Comparison of ENCODE assay signal across 20 cellular contexts in the genomic region with DNA sequence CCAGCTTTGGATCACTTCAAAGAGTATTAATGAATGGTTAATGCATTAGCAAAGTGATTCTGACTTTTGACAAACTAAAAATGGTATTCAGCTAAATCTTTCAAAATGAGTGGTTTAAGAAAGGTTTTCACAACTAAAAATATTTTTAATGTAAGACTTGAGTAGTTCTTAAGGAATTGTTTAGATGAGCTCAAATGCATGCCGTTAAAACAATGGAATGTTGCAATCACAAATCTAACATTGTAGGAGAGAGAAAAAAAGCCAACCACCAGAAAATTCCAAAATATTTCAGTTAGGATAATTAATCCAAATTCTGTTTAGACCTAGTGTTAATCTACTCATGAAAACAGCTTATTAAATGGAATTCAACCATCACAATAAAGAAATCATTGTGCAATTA.
A peak's percentile ranks its signal among the peaks of the same experiment; 100 is the strongest.
DNase-seq lines count a peak whose midpoint lies in the region; ATAC-seq, FAIRE-seq and TF ChIP-seq lines count a peak whose summit lies in the region.
"Had no signal": no experiment of that assay in that cellular context is flagged by ENCODE, and none has a peak within 500 bp of the region (broad histone marks: within the 10 kb centered on the region; RNA-seq: fewer than 3 reads in every experiment).

No MANE protein-coding gene starts in this region.

- POLR2A ChIA-PET in IMR-90 (lab: Charles Lee; ENCODE audit: unreplicated experiment) = no interaction called here

- CTCF ChIA-PET in IMR-90 (lab: Yijun Ruan, JAX) = no interaction called here

- H3K27ac ChIP-seq in IMR-90 (ENCODE audit: insufficient read depth, low read length) = no peak overlapping the region
- no peak overlapping the region for H3K27ac ChIP-seq in WERI-Rb-1
- H3K27ac ChIP-seq: 22Rv1, A549, BLaER1 had no signal

- no peak overlapping the region for H3K4me3 ChIP-seq in IMR-90 (ENCODE audit: insufficient read depth, low read depth, low read length)
- no peak overlapping the region for H3K4me3 ChIP-seq in fibroblast of pulmonary artery (replicated peaks; ENCODE audit: low read depth, low read length)
- no peak overlapping the region for H3K4me3 ChIP-seq in retinal pigment epithelial cell (ENCODE audit: low read length)
- H3K4me3 ChIP-seq in WERI-Rb-1 (ENCODE audit: low read depth, low read length) = no peak overlapping the region
- H3K4me3 ChIP-seq: A549, BLaER1, GM23338 had no signal

- H4K20me1 ChIP-seq in IMR-90 (ENCODE audit: insufficient read depth, low read length) = no peaks in the 10 kb centered on the region
- H4K20me1 ChIP-seq: BLaER1 had no signal

- H3K9me1 ChIP-seq in IMR-90 (ENCODE audit: insufficient read depth, low read length) = no peaks in the 10 kb centered on the region

- H3K56ac ChIP-seq in IMR-90 (ENCODE audit: extremely low read depth, insufficient read depth, low read length) = no peak overlapping the region

- H2BK15ac ChIP-seq in IMR-90 (ENCODE audit: low read depth, low read length) = no peak overlapping the region

- intact Hi-C loops in IMR-90 (cut with micrococcal nuclease) = no loop called here

- no peak overlapping the region for H3K4me2 ChIP-seq in IMR-90 (ENCODE audit: low read depth, low read length)
- H3K4me2 ChIP-seq: A549, BLaER1, GM23338 had no signal

- H4K91ac ChIP-seq in IMR-90 (ENCODE audit: insufficient read depth, low read depth, low read length) = no peak overlapping the region

- H2AK5ac ChIP-seq in IMR-90 (ENCODE audit: low read depth, low read length) = no peak overlapping the region

- H2BK120ac ChIP-seq in IMR-90 (ENCODE audit: low read depth, low read length) = no peak overlapping the region

- FAIRE-seq in endometrium (lab: Jason Lieb, UNC) = peak; percentile 83
- FAIRE-seq: A549, GM12892, GM18507, H54 had no signal

- no peak overlapping the region for H3K14ac ChIP-seq in IMR-90 (replicated peaks; ENCODE audit: low read depth, low read length)

- no peak overlapping the region for H3K23ac ChIP-seq in IMR-90 (ENCODE audit: low read depth, low read length)

- H3K9ac ChIP-seq in IMR-90 (ENCODE audit: low read depth, low read length) = no peak overlapping the region
- H3K9ac ChIP-seq: BLaER1 had no signal

- no peak overlapping the region for H3K18ac ChIP-seq in IMR-90 (ENCODE audit: low read depth, low read length)

- H2BK5ac ChIP-seq in IMR-90 (ENCODE audit: low read depth, low read length, poor library complexity, severe bottlenecking) = no peak overlapping the region

- no peak overlapping the region for H3K4ac ChIP-seq in IMR-90 (ENCODE audit: low read depth, low read length)

- no peak overlapping the region for H2AFZ ChIP-seq in IMR-90 (replicated peaks; ENCODE audit: low read length, poor library complexity)
- H2AFZ ChIP-seq: GM23338 had no signal

- H3K27me3 ChIP-seq in IMR-90 (ENCODE audit: control insufficient read depth, insufficient read depth, low read length) (no peaks in the 10 kb centered on the region), WERI-Rb-1 (ENCODE audit: insufficient read depth, low read depth, severe bottlenecking) (no peaks in the 10 kb centered on the region)
- H3K27me3 ChIP-seq: BLaER1 had no signal

- WGBS in IMR-90 (ENCODE audit: extremely low coverage in 2 of 2, insufficient read length in 1 of 2), 2 experiments = no CpG with 5 or more reads among the region's 1 CpG

- no peak overlapping the region for H4K5ac ChIP-seq in IMR-90 (ENCODE audit: low read depth, low read length)

- no peaks in the 10 kb centered on the region for H3K79me1 ChIP-seq in IMR-90 (ENCODE audit: low read depth in 1 of 2, low read length in 2 of 2)

- H2BK20ac ChIP-seq in IMR-90 (ENCODE audit: low read depth, low read length) = no peak overlapping the region

- TF ChIP-seq POLR2A in IMR-90 (IDR thresholded peaks at IDR 0.05; ENCODE audit: low read depth, low read length) = no peak

- H3K36me3 ChIP-seq in IMR-90 (ENCODE audit: control insufficient read depth, insufficient read depth, low read length) (no peaks in the 10 kb centered on the region), WERI-Rb-1 (no peaks in the 10 kb centered on the region)
- H3K36me3 ChIP-seq: BLaER1 had no signal

- no TSS peak for BruUV-seq in IMR-90 (replicated peaks; lab: Mats Ljungman, UMichigan)

- in situ Hi-C loops in IMR-90 (cut with MboI; ENCODE audit: low sequenced_read_pairs) = no loop called here

- H4K8ac ChIP-seq in IMR-90 (ENCODE audit: low read depth in 2 of 2, low read length in 2 of 2) = no peak overlapping the region

- TF ChIP-seq RAD21 in IMR-90 (IDR thresholded peaks at IDR 0.05; ENCODE audit: low read length) = no peak

- TF ChIP-seq CTCF in IMR-90 (conservative IDR thresholded peaks at IDR 0.05; ENCODE audit: low read depth, low read length) = no peak
- no peak for TF ChIP-seq CTCF in fibroblast of pulmonary artery (IDR thresholded peaks at IDR 0.05; ENCODE audit: low read length, missing control alignments)
- TF ChIP-seq CTCF in retinal pigment epithelial cell (conservative IDR thresholded peaks at IDR 0.05; ENCODE audit: low read depth, low read length) = no peak
- TF ChIP-seq CTCF in WERI-Rb-1 (IDR thresholded peaks at IDR 0.05; ENCODE audit: low read depth, low read length) = no peak
- TF ChIP-seq CTCF in GM20000 (IDR thresholded peaks at IDR 0.05; ENCODE audit: extremely low read depth, missing control alignments) = no peak

- H3K9me3 ChIP-seq in IMR-90 (ENCODE audit: control insufficient read depth, insufficient read depth, low read length) (no peaks in the 10 kb centered on the region), WERI-Rb-1 (ENCODE audit: severe bottlenecking) (no peaks in the 10 kb centered on the region)
- H3K9me3 ChIP-seq: A549 had no signal

- H3K4me1 ChIP-seq in IMR-90 (ENCODE audit: control insufficient read depth, insufficient read depth, low read length) = no peaks in the 10 kb centered on the region
- H3K4me1 ChIP-seq: A549, BLaER1 had no signal

- no peak overlapping the region for H2AK9ac ChIP-seq in IMR-90 (replicated peaks; ENCODE audit: low read depth, low read length, poor library complexity)

- no peak for ATAC-seq in IMR-90 (ENCODE audit: low read depth)
- ATAC-seq: A549, GM23338 had no signal

- DNase-seq in IMR-90 = peak; percentile 3
- peak; percentile 72 for DNase-seq in fibroblast of pulmonary artery (ENCODE audit: low read depth)
- DNase-seq in retinal pigment epithelial cell (ENCODE audit: low read depth) = peak; percentile 46
- DNase-seq in WERI-Rb-1 = no peak
- DNase-seq in NCI-H1092 (lab: John Stamatoyannopoulos, UW) = no peak
- DNase-seq in GM20000 (ENCODE audit: low spot score) = no peak
- DNase-seq: AML-193; CD4-positive, alpha-beta memory T cell; DMS153; DMS79; GDM1; HCEC 1CT had no signal

- dilution Hi-C loops in IMR-90 (cut with HindIII; ENCODE audit: low sequenced_read_pairs, unreplicated experiment) = no loop called here

TF ChIP-seq in IMR-90, 13 proteins besides CTCF, POLR2A, EP300 and RAD21:
- TF ChIP-seq MAZ (IDR thresholded peaks at IDR 0.05; ENCODE audit: borderline replicate concordance, low read depth, low read length) = no peak
- TF ChIP-seq, protein P1, sequence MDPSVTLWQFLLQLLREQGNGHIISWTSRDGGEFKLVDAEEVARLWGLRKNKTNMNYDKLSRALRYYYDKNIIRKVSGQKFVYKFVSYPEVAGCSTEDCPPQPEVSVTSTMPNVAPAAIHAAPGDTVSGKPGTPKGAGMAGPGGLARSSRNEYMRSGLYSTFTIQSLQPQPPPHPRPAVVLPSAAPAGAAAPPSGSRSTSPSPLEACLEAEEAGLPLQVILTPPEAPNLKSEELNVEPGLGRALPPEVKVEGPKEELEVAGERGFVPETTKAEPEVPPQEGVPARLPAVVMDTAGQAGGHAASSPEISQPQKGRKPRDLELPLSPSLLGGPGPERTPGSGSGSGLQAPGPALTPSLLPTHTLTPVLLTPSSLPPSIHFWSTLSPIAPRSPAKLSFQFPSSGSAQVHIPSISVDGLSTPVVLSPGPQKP (IDR thresholded peaks at IDR 0.05; ENCODE audit: borderline replicate concordance, low read depth, low read length) = no peak
- no peak for TF ChIP-seq CHD1 (IDR thresholded peaks at IDR 0.05; ENCODE audit: low read depth, low read length)
- no peak for TF ChIP-seq NFE2L2 (IDR thresholded peaks at IDR 0.05; ENCODE audit: low read depth, low read length)
- no peak for TF ChIP-seq BHLHE40 (IDR thresholded peaks at IDR 0.05; ENCODE audit: low read depth, low read length)
- TF ChIP-seq, protein P2, sequence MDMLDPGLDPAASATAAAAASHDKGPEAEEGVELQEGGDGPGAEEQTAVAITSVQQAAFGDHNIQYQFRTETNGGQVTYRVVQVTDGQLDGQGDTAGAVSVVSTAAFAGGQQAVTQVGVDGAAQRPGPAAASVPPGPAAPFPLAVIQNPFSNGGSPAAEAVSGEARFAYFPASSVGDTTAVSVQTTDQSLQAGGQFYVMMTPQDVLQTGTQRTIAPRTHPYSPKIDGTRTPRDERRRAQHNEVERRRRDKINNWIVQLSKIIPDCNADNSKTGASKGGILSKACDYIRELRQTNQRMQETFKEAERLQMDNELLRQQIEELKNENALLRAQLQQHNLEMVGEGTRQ (IDR thresholded peaks at IDR 0.05; ENCODE audit: low read depth, low read length) = no peak

Comparison
In these comparisons a context has a peak if more than half of its experiments do, and no peak if none do; other contexts are left out.
1. DNase-seq: peak in IMR-90 (single experiment), fibroblast of pulmonary artery (single experiment) and retinal pigment epithelial cell (single experiment); none in WERI-Rb-1 (single experiment), NCI-H1092 (single experiment) and GM20000 (single experiment).